ENCODE assay signal across 1 cellular context in the genomic region with DNA sequence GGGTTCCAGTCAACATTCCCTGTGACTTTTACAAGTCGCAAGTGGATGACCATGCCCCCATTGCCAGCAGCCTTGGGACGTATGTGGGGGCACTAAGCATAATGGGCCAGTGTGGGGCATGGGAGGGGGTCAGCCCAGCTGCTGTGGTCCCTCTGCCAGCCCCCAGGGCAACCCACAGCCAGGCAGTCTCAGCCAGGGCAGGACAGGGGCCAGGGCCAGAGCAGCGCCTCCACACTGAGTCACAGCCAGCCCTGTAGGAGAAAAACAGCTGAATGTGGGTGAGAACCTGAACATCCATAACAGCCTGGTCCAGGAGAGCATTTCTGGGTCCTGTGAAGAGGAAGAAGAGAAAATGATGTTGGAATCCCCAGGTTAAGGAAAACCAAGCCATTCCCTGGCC.
TF ChIP-seq lines count a peak whose summit lies in the region.

No MANE protein-coding gene starts in this region.

TF ChIP-seq in HepG2, 621 proteins besides CTCF, POLR2A, EP300 and RAD21 (continued from another document):
- no peak for TF ChIP-seq AHDC1 (CRISPR knock-in tag; IDR thresholded peaks at IDR 0.05; ENCODE audit: borderline replicate concordance)
- TF ChIP-seq ZSCAN21 (CRISPR knock-in tag; IDR thresholded peaks at IDR 0.05; ENCODE audit: borderline replicate concordance): no peak
- TF ChIP-seq, protein P1, sequence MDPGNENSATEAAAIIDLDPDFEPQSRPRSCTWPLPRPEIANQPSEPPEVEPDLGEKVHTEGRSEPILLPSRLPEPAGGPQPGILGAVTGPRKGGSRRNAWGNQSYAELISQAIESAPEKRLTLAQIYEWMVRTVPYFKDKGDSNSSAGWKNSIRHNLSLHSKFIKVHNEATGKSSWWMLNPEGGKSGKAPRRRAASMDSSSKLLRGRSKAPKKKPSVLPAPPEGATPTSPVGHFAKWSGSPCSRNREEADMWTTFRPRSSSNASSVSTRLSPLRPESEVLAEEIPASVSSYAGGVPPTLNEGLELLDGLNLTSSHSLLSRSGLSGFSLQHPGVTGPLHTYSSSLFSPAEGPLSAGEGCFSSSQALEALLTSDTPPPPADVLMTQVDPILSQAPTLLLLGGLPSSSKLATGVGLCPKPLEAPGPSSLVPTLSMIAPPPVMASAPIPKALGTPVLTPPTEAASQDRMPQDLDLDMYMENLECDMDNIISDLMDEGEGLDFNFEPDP (CRISPR knock-in tag; conservative IDR thresholded peaks at IDR 0.05): 0 out of 2 replicates have a peak, but pooled peaks have one; percentile 54
- TF ChIP-seq FOXC1 (CRISPR knock-in tag; IDR thresholded peaks at IDR 0.05; ENCODE audit: borderline replicate concordance): 0 out of 2 replicates have a peak, but pooled peaks have one; percentile 34
- TF ChIP-seq ZNF687 (CRISPR knock-in tag; IDR thresholded peaks at IDR 0.05): peak; percentile 63
- TF ChIP-seq ZNF274 (CRISPR knock-in tag; IDR thresholded peaks at IDR 0.05): peak; percentile 36; the same call in 1 of the 2 replicates
- TF ChIP-seq ZFP41 (CRISPR knock-in tag; IDR thresholded peaks at IDR 0.05; ENCODE audit: borderline replicate concordance): 0 out of 2 replicates have a peak, but pooled peaks have one; percentile 38
- 0 out of 2 replicates have a peak, but pooled peaks have one; percentile 23 for TF ChIP-seq GABPB1 (CRISPR knock-in tag; IDR thresholded peaks at IDR 0.05)
